ENCODE assay signal across 16 cellular contexts in the genomic region with DNA sequence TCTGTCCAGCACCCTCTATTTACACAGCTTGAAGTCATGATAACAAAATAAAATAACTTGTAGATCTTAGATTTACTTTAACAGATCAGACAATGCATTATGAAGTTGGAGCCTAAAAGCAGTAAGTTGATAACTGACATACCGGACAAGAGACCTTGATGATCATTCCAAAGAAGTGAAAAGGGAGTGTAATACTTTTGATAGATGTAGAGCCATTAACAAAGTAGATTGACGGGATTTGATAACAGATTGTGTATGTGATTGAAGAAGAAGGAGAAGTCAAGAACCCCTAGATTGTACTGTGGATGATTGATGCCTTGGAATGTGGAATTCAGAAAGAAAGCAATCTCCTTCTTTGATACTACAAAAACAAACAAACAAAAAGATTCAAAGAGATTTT.
"Had no signal": no experiment of that assay in that cellular context is flagged by ENCODE, and none has a peak within 500 bp of the region (broad histone marks: within the 10 kb centered on the region; RNA-seq: fewer than 3 reads in every experiment).

No MANE protein-coding gene starts in this region.

- ATAC-seq: heart right ventricle; naive thymus-derived CD4-positive, alpha-beta T cell had no signal

- H3K9me3 ChIP-seq: colonic mucosa, heart right ventricle, neutrophil, sigmoid colon had no signal

- H3K9me3 Mint-ChIP-seq: endodermal cell had no signal

- H3K36me3 ChIP-seq: colonic mucosa, heart right ventricle, neutrophil, sigmoid colon had no signal

- H3K27ac ChIP-seq: colonic mucosa, heart right ventricle, neutrophil, sigmoid colon, skin epidermis had no signal

- DNase-seq: colonic mucosa; effector CD4-positive, alpha-beta T cell; endodermal cell; heart right ventricle; hypothalamus; naive thymus-derived CD4-positive, alpha-beta T cell; posterior cingulate gyrus; sigmoid colon; stimulated activated CD4-positive, alpha-beta T cell treated with anti-CD3 and anti-CD28 coated beads, Interleukin-2, amount 100 ng/mL, for 24 hours; stimulated activated CD4-positive, alpha-beta T cell treated with anti-CD3 and anti-CD28 coated beads, Interleukin-4, amount 100 ng/mL, for 4 hours; stimulated activated naive CD4-positive, alpha-beta T cell; trophoblast cell had no signal

- H3K4me3 Mint-ChIP-seq: endodermal cell; naive thymus-derived CD4-positive, alpha-beta T cell had no signal

- H3K36me3 Mint-ChIP-seq: naive thymus-derived CD4-positive, alpha-beta T cell had no signal

- H3K4me1 Mint-ChIP-seq: endodermal cell; naive thymus-derived CD4-positive, alpha-beta T cell had no signal

- H3K27me3 ChIP-seq: colonic mucosa, heart right ventricle, neutrophil, sigmoid colon had no signal

- H3K4me1 ChIP-seq: colonic mucosa, heart right ventricle, sigmoid colon had no signal

- H3K27ac Mint-ChIP-seq: endodermal cell; naive thymus-derived CD4-positive, alpha-beta T cell had no signal

- H3K4me3 ChIP-seq: colonic mucosa, heart right ventricle, sigmoid colon, skin epidermis had no signal

- H3K27me3 Mint-ChIP-seq: naive thymus-derived CD4-positive, alpha-beta T cell had no signal

- FAIRE-seq: frontal cortex, islet of Langerhans had no signal
